Comparison of ENCODE assay signal across 1 cellular context in genomic region chr10:100101526-100102076, GRCh38.
TF ChIP-seq lines count a peak whose summit lies in the region.

No MANE protein-coding gene starts in this region.

TF ChIP-seq in HepG2, 621 proteins besides CTCF, POLR2A, EP300 and RAD21 (continued from another document and continues in another):
- no peak for TF ChIP-seq ZNF768 (CRISPR knock-in tag; IDR thresholded peaks at IDR 0.05)
- TF ChIP-seq FOXM1 (CRISPR knock-in tag; IDR thresholded peaks at IDR 0.05) = peak; percentile 89
- TF ChIP-seq HNRNPL (IDR thresholded peaks at IDR 0.05; ENCODE audit: low read depth, low read length) = no peak
- peak; percentile 100 for TF ChIP-seq SALL1 (CRISPR knock-in tag; IDR thresholded peaks at IDR 0.05)
- TF ChIP-seq SOX5 (CRISPR knock-in tag; IDR thresholded peaks at IDR 0.05; ENCODE audit: borderline replicate concordance) = peak; percentile 95
- no peak for TF ChIP-seq SRSF1 (optimal IDR thresholded peaks at IDR 0.05; ENCODE audit: low read depth, low read length)
- TF ChIP-seq NFYB (CRISPR knock-in tag; IDR thresholded peaks at IDR 0.05) = peak; percentile 86
- TF ChIP-seq ZNF205 (CRISPR knock-in tag; IDR thresholded peaks at IDR 0.05) = peak; percentile 87
- TF ChIP-seq REL (CRISPR knock-in tag; conservative IDR thresholded peaks at IDR 0.05) = no peak
- TF ChIP-seq KDM4B (CRISPR knock-in tag; IDR thresholded peaks at IDR 0.05) = peak; percentile 88
- peak; percentile 61; the same call in 1 of the 2 replicates for TF ChIP-seq RORA (CRISPR knock-in tag; IDR thresholded peaks at IDR 0.05)
- TF ChIP-seq NFATC3 (CRISPR knock-in tag; IDR thresholded peaks at IDR 0.05) = no peak
- no peak for TF ChIP-seq CHCHD3 (CRISPR knock-in tag; IDR thresholded peaks at IDR 0.05)
- peak; percentile 30; the same call in 1 of the 2 replicates for TF ChIP-seq HINFP (CRISPR knock-in tag; IDR thresholded peaks at IDR 0.05; ENCODE audit: low read depth)
- TF ChIP-seq ZNF121 (CRISPR knock-in tag; IDR thresholded peaks at IDR 0.05) = peak; percentile 63
- no peak for TF ChIP-seq SP4 (CRISPR knock-in tag; IDR thresholded peaks at IDR 0.05)
- TF ChIP-seq FOSL2 (CRISPR knock-in tag; IDR thresholded peaks at IDR 0.05) = peak; percentile 97
- peak; percentile 92; the same call in 1 of the 2 replicates for TF ChIP-seq HMGXB3 (CRISPR knock-in tag; IDR thresholded peaks at IDR 0.05; ENCODE audit: borderline replicate concordance)
- TF ChIP-seq ZBTB1 (CRISPR knock-in tag; IDR thresholded peaks at IDR 0.05; ENCODE audit: borderline replicate concordance) = no peak
- no peak for TF ChIP-seq ZNF569 (CRISPR knock-in tag; IDR thresholded peaks at IDR 0.05; ENCODE audit: borderline replicate concordance)
- peak; percentile 84 for TF ChIP-seq ZSCAN9 (CRISPR knock-in tag; IDR thresholded peaks at IDR 0.05; ENCODE audit: borderline replicate concordance)
- TF ChIP-seq PAXIP1 (CRISPR knock-in tag; conservative IDR thresholded peaks at IDR 0.05) = peak; percentile 100
- TF ChIP-seq ZNF710 (CRISPR knock-in tag; IDR thresholded peaks at IDR 0.05; ENCODE audit: borderline replicate concordance) = no peak; the same call in 1 of the 2 replicates
- no peak for TF ChIP-seq CBX2 (IDR thresholded peaks at IDR 0.05; ENCODE audit: low read depth, low read length)
- TF ChIP-seq CBX2 (CRISPR knock-in tag; IDR thresholded peaks at IDR 0.05; ENCODE audit: low read depth) = no peak
- peak; percentile 86; the same call in 1 of the 2 replicates for TF ChIP-seq ZFP1 (CRISPR knock-in tag; IDR thresholded peaks at IDR 0.05)
- no peak for TF ChIP-seq SRSF4 (IDR thresholded peaks at IDR 0.05; ENCODE audit: low read depth, low read length, poor library complexity, severe bottlenecking)
- TF ChIP-seq ZNF556 (CRISPR knock-in tag; IDR thresholded peaks at IDR 0.05; ENCODE audit: borderline replicate concordance) = peak; percentile 86; the same call in 1 of the 2 replicates
- peak; percentile 81 for TF ChIP-seq KAT8 (CRISPR knock-in tag; IDR thresholded peaks at IDR 0.05)
- TF ChIP-seq CCAR2 (optimal IDR thresholded peaks at IDR 0.05; ENCODE audit: low read depth, low read length) = no peak
- TF ChIP-seq SRF (IDR thresholded peaks at IDR 0.05; ENCODE audit: low read depth, low read length) = peak; percentile 74
- peak; percentile 77; the same call in 1 of the 2 replicates for TF ChIP-seq ZNF12 (CRISPR knock-in tag; IDR thresholded peaks at IDR 0.05)
- peak; percentile 98 for TF ChIP-seq PITX1 (CRISPR knock-in tag; IDR thresholded peaks at IDR 0.05)
- TF ChIP-seq NCOA5 (CRISPR knock-in tag; IDR thresholded peaks at IDR 0.05) = 0 out of 2 replicates have a peak, but pooled peaks have one; percentile 13
- TF ChIP-seq RFXANK (CRISPR knock-in tag; IDR thresholded peaks at IDR 0.05) = peak; percentile 91; the same call in 1 of the 2 replicates
- no peak for TF ChIP-seq SNAPC5 (CRISPR knock-in tag; IDR thresholded peaks at IDR 0.05; ENCODE audit: borderline replicate concordance)
- TF ChIP-seq HNF4G (IDR thresholded peaks at IDR 0.05; ENCODE audit: borderline replicate concordance, low read depth, low read length) = peak; percentile 99
- peak; percentile 96 for TF ChIP-seq HNF4G (CRISPR knock-in tag; IDR thresholded peaks at IDR 0.05; ENCODE audit: borderline replicate concordance, low read depth)
- peak; percentile 99 for TF ChIP-seq FOXP4 (CRISPR knock-in tag; IDR thresholded peaks at IDR 0.05)
- TF ChIP-seq JARID2 (CRISPR knock-in tag; IDR thresholded peaks at IDR 0.05; ENCODE audit: insufficient replicate concordance) = no peak
- peak; percentile 95 for TF ChIP-seq ETV5 (CRISPR knock-in tag; IDR thresholded peaks at IDR 0.05; ENCODE audit: borderline replicate concordance)
- TF ChIP-seq GRHL1 (CRISPR knock-in tag; conservative IDR thresholded peaks at IDR 0.05) = no peak
- no peak for TF ChIP-seq HMGA1 (CRISPR knock-in tag; conservative IDR thresholded peaks at IDR 0.05)
- TF ChIP-seq ARID4A (CRISPR knock-in tag; IDR thresholded peaks at IDR 0.05; ENCODE audit: borderline replicate concordance) = 0 out of 2 replicates have a peak, but pooled peaks have one; percentile 38
